30 cellular contexts compared by ENCODE assay signal in genomic region chr9:73558471-73558870, GRCh38.
"Had no signal": no experiment of that assay in that cellular context is flagged by ENCODE, and none has a peak within 500 bp of the region (broad histone marks: within the 10 kb centered on the region; RNA-seq: fewer than 3 reads in every experiment).

No MANE protein-coding gene starts in this region.

- DNase-seq: activated effector memory CD4-positive, alpha-beta T cell treated with anti-CD3 and anti-CD28 coated beads, Interleukin-2, amount 50 U/mL, for 16 hours; activated effector memory CD4-positive, alpha-beta T cell treated with Interleukin-2 at 50 U/mL for 16 hours; activated gamma-delta T cell; activated gamma-delta T cell treated with Interleukin-2 at 50 U/mL for 16 hours; activated naive CD4-positive, alpha-beta T cell; activated naive CD4-positive, alpha-beta T cell treated with anti-CD3 and anti-CD28 coated beads for 36 hours; activated naive CD4-positive, alpha-beta T cell treated with anti-CD3 and anti-CD28 coated beads, Interleukin-2, amount 10 ng/mL, durations not matched to agents 7 days and 5 days; activated naive CD4-positive, alpha-beta T cell treated with anti-CD3 and anti-CD28 coated beads, Interleukin-2, amount 50 U/mL, for 16 hours; activated naive CD4-positive, alpha-beta T cell treated with Interleukin-2 at 50 U/mL for 16 hours; activated naive CD8-positive, alpha-beta T cell treated with anti-CD3 and anti-CD28 coated beads for 36 hours; activated naive CD8-positive, alpha-beta T cell treated with anti-CD3 and anti-CD28 coated beads, Interleukin-2, amount 10 ng/mL, durations not matched to agents 7 days and 5 days; activated naive CD8-positive, alpha-beta T cell treated with anti-CD3 and anti-CD28 coated beads, Interleukin-2, amount 50 U/mL, for 24 hours; activated T-cell treated with anti-CD3 and anti-CD28 coated beads, Interleukin-2, amount 50 U/mL, for 4 hours; activated T-cell treated with anti-CD3 and anti-CD28 coated beads, Interleukin-2, amount 50 U/mL, for 48 hours; activated T-cell treated with anti-CD3 and anti-CD28 coated beads, Interleukin-2, amount 50 U/mL, for 72 hours; adrenal gland; amniotic stem cell; amygdala; anterior cingulate cortex; aorta; body of pancreas; brain microvascular endothelial cell; caudate nucleus; central memory CD4-positive, alpha-beta T cell; cerebellar nuclear complex had no signal

- H3K27ac ChIP-seq: adrenal gland, ascending aorta, body of pancreas, brain microvascular endothelial cell, breast epithelium, cardiac muscle cell had no signal

- H3K4me3 ChIP-seq: adrenal gland, ascending aorta, body of pancreas, breast epithelium, cardiac muscle cell had no signal

- H3K4me1 ChIP-seq: adrenal gland, ascending aorta, body of pancreas, breast epithelium had no signal

- H3K27me3 ChIP-seq: adrenal gland, ascending aorta, body of pancreas, brain microvascular endothelial cell, breast epithelium, cardiac muscle cell had no signal

- H3K9me3 ChIP-seq: adrenal gland, ascending aorta, body of pancreas, breast epithelium had no signal

- H3K36me3 ChIP-seq: adrenal gland, ascending aorta, brain microvascular endothelial cell, breast epithelium, cardiac muscle cell had no signal

- ATAC-seq: activated naive CD4-positive, alpha-beta T cell treated with anti-CD3 and anti-CD28 coated beads, Interleukin-2, amount 50 U/mL, for 72 hours; activated naive CD8-positive, alpha-beta T cell treated with anti-CD3 and anti-CD28 coated beads, Interleukin-2, amount 50 U/mL, for 24 hours; activated T-cell treated with anti-CD3 and anti-CD28 coated beads, Interleukin-2, amount 50 U/mL, for 4 hours; activated T-cell treated with anti-CD3 and anti-CD28 coated beads, Interleukin-2, amount 50 U/mL, for 72 hours; activated T-helper 17 cell treated with anti-CD3 and anti-CD28 coated beads, Interleukin-2, amount 50 U/mL, for 72 hours; body of pancreas had no signal
